Comparison of ENCODE assay signal across 1 cellular context in genomic region chr1:199002670-199003069, GRCh38.
TF ChIP-seq lines count a peak whose summit lies in the region.

No MANE protein-coding gene starts in this region.

TF ChIP-seq in GM23338, 12 proteins besides CTCF, POLR2A, EP300 and RAD21 (continued from another document):
- TF ChIP-seq EZH2 (IDR thresholded peaks at IDR 0.05; ENCODE audit: low read depth, unreplicated experiment) (no peak), STAT1 (IDR thresholded peaks at IDR 0.05; ENCODE audit: unreplicated experiment) (no peak), ZNF114 (CRISPR knock-in tag; IDR thresholded peaks at IDR 0.05) (no peak), JUNB (IDR thresholded peaks at IDR 0.05; ENCODE audit: unreplicated experiment) (no peak), CREB1 (CRISPR knock-in tag; IDR thresholded peaks at IDR 0.05; ENCODE audit: low read depth) (no peak), EZH2phosphoT487 (IDR thresholded peaks at IDR 0.05; ENCODE audit: unreplicated experiment) (no peak)
- TF ChIP-seq, protein P1, sequence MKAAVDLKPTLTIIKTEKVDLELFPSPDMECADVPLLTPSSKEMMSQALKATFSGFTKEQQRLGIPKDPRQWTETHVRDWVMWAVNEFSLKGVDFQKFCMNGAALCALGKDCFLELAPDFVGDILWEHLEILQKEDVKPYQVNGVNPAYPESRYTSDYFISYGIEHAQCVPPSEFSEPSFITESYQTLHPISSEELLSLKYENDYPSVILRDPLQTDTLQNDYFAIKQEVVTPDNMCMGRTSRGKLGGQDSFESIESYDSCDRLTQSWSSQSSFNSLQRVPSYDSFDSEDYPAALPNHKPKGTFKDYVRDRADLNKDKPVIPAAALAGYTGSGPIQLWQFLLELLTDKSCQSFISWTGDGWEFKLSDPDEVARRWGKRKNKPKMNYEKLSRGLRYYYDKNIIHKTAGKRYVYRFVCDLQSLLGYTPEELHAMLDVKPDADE (IDR thresholded peaks at IDR 0.05) = no peak
